12 cellular contexts compared by ENCODE assay signal in genomic region chr5:37272564-37272963, GRCh38. TPM values are rescaled to one million over a fixed set of nuclear protein-coding genes. Genes with fewer than 3 reads are reported as not detected.
DNase-seq lines count a peak whose midpoint lies in the region; ATAC-seq and TF ChIP-seq lines count a peak whose summit lies in the region.
"Had no signal": no experiment of that assay in that cellular context is flagged by ENCODE, and none has a peak within 500 bp of the region (broad histone marks: within the 10 kb centered on the region; RNA-seq: fewer than 3 reads in every experiment).

No MANE protein-coding gene starts in this region.

- H2AFZ ChIP-seq in H9 (ENCODE audit: low read length): no peak overlapping the region

- CTCF ChIA-PET in CD4-positive, alpha-beta T cell (lab: Charles Lee): no interaction called here

- no peak for ATAC-seq in stimulated activated effector memory CD8-positive, alpha-beta T cell treated with anti-CD3 and anti-CD28 coated beads, Interleukin-12 subunit alpha, Interleukin-12 subunit beta, amount 100 ng/mL, for 72 hours
- ATAC-seq in CD4-positive, alpha-beta T cell (ENCODE audit: poor library complexity): no peak
- ATAC-seq: activated CD8-positive, alpha-beta T cell treated with anti-CD3 and anti-CD28 coated beads for 36 hours had no signal

- H2BK120ac ChIP-seq in H9 (ENCODE audit: low read depth, low read length, poor library complexity, severe bottlenecking): no peak overlapping the region

- H3K23me2 ChIP-seq in H9 (ENCODE audit: insufficient read length, low read depth, low read length, poor library complexity, severe bottlenecking): no peaks in the 10 kb centered on the region

- no peak overlapping the region for H3K14ac ChIP-seq in H9 (ENCODE audit: insufficient read depth, low read length)

- H3K4me3 Mint-ChIP-seq in H9: no peak overlapping the region
- no peak overlapping the region for H3K4me3 Mint-ChIP-seq in stimulated activated effector memory CD8-positive, alpha-beta T cell treated with anti-CD3 and anti-CD28 coated beads, Interleukin-12 subunit alpha, Interleukin-12 subunit beta, amount 100 ng/mL, for 72 hours
- H3K4me3 Mint-ChIP-seq in CD4-positive, alpha-beta T cell: no peak overlapping the region
- H3K4me3 Mint-ChIP-seq: activated CD8-positive, alpha-beta T cell treated with anti-CD3 and anti-CD28 coated beads for 36 hours had no signal

- peaks cover 5% of the 10 kb centered on the region; the same call in 1 of the 2 replicates for H3K27me3 Mint-ChIP-seq in H9 (ENCODE audit: low read depth)
- no peaks in the 10 kb centered on the region for H3K27me3 Mint-ChIP-seq in CD4-positive, alpha-beta T cell
- H3K27me3 Mint-ChIP-seq: activated CD8-positive, alpha-beta T cell treated with anti-CD3 and anti-CD28 coated beads for 36 hours had no signal

- no peak overlapping the region for H2AK5ac ChIP-seq in H9 (ENCODE audit: insufficient read length, low read length)

- H3K56ac ChIP-seq in H9 (ENCODE audit: insufficient read length, low read depth, low read length): no peak overlapping the region

- no peak overlapping the region for H3K4me2 ChIP-seq in H9 (ENCODE audit: insufficient read depth, insufficient read length, low read length)

- peaks cover 21 to 31% of the 10 kb centered on the region in 2 experiments for H3K9me3 Mint-ChIP-seq in H9
- peaks cover 6% of the 10 kb centered on the region for H3K9me3 Mint-ChIP-seq in stimulated activated effector memory CD8-positive, alpha-beta T cell treated with anti-CD3 and anti-CD28 coated beads, Interleukin-12 subunit alpha, Interleukin-12 subunit beta, amount 100 ng/mL, for 72 hours
- peaks cover 6% of the 10 kb centered on the region for H3K9me3 Mint-ChIP-seq in CD4-positive, alpha-beta T cell

- H4K20me1 ChIP-seq in H9 (ENCODE audit: control insufficient read depth, insufficient read depth, insufficient read length): no peaks in the 10 kb centered on the region

- H4K91ac ChIP-seq in H9 (ENCODE audit: insufficient read length, low read depth, low read length): no peak overlapping the region

- H3K9ac ChIP-seq in H9 (ENCODE audit: extremely low read depth, insufficient read length, low read length): no peak overlapping the region

- no peaks in the 10 kb centered on the region for H3K9me3 ChIP-seq in H9 (ENCODE audit: control insufficient read depth, low read depth, low read length)
- no peaks in the 10 kb centered on the region for H3K9me3 ChIP-seq in thyroid gland
- no peaks in the 10 kb centered on the region for H3K9me3 ChIP-seq in CD4-positive, alpha-beta T cell (ENCODE audit: control insufficient read depth, low read length)

- H3K27ac ChIP-seq in H9 (ENCODE audit: insufficient read length, low read depth, low read length) (no peak overlapping the region), thyroid gland (peak overlapping the region; percentile 24 to 57 (median 54))
- no peak overlapping the region for H3K27ac ChIP-seq in CD4-positive, alpha-beta T cell (ENCODE audit: low read depth, low read length)

- WGBS in H9 (ENCODE audit: extremely low coverage, insufficient read length, low lambda C conversion rate): no CpG with 5 or more reads among the region's 1 CpG
- 58 to 61% methylated on average over 1 of the region's 1 CpG for WGBS in thyroid gland, 2 donors

- H3K4me1 Mint-ChIP-seq in H9: peaks cover 0 to 4% of the 10 kb centered on the region in 2 experiments; a peak in 1 of 4 replicates
- H3K4me1 Mint-ChIP-seq in stimulated activated effector memory CD8-positive, alpha-beta T cell treated with anti-CD3 and anti-CD28 coated beads, Interleukin-12 subunit alpha, Interleukin-12 subunit beta, amount 100 ng/mL, for 72 hours: no peaks in the 10 kb centered on the region
- H3K4me1 Mint-ChIP-seq in CD4-positive, alpha-beta T cell (ENCODE audit: low read depth): no peaks in the 10 kb centered on the region

- H2BK15ac ChIP-seq in H9 (ENCODE audit: low read depth, low read length): no peak overlapping the region

- H3K27me3 ChIP-seq in H9 (ENCODE audit: insufficient read depth, low read length) (no peaks in the 10 kb centered on the region), thyroid gland (no peaks in the 10 kb centered on the region)
- no peaks in the 10 kb centered on the region for H3K27me3 ChIP-seq in CD4-positive, alpha-beta T cell (ENCODE audit: control insufficient read depth, insufficient read depth, low read length)

- H2BK20ac ChIP-seq in H9 (ENCODE audit: low read depth, low read length, poor library complexity, severe bottlenecking): no peak overlapping the region

- H3K36me3 ChIP-seq in thyroid gland: no peaks in the 10 kb centered on the region

- DNase-seq in H9: no peak
- DNase-seq in SW 1271 (lab: John Stamatoyannopoulos, UW): peak; percentile 25 to 82
- peak; percentile 14 for DNase-seq in hepatic stellate cell (ENCODE audit: low spot score)
- DNase-seq in thyroid gland: peak; percentile 59 to 76
- DNase-seq in NCI-H1417 (lab: John Stamatoyannopoulos, UW): no peak
- DNase-seq in stimulated activated effector memory CD8-positive, alpha-beta T cell treated with anti-CD3 and anti-CD28 coated beads, Interleukin-12 subunit alpha, Interleukin-12 subunit beta, amount 100 ng/mL, for 72 hours (ENCODE audit: low spot score in 2 of 2): no peak
- DNase-seq in CD4-positive, alpha-beta T cell: no peak
- DNase-seq: activated CD8-positive, alpha-beta T cell treated with anti-CD3 and anti-CD28 coated beads for 36 hours; amniotic stem cell; GF-D8; NCI-H446; stimulated activated naive CD4-positive, alpha-beta T cell had no signal

- TF ChIP-seq POLR2A in thyroid gland (IDR thresholded peaks at IDR 0.05): no peak

- no peaks in the 10 kb centered on the region for H3K79me2 ChIP-seq in H9 (ENCODE audit: insufficient read depth, low read length)

- no peak overlapping the region for H3K4me3 ChIP-seq in thyroid gland (replicated peaks in 1 of 3)

- H3K4me1 ChIP-seq in H9 (ENCODE audit: insufficient read depth, low read length): no peaks in the 10 kb centered on the region
- peaks cover 0 to 5% of the 10 kb centered on the region in 2 donors for H3K4me1 ChIP-seq in thyroid gland

- no peak overlapping the region for H3T11ph ChIP-seq in H9 (ENCODE audit: low read length)

- intact Hi-C loops in thyroid gland (cut with DNase I): no loop called here
- intact Hi-C loops in CD4-positive, alpha-beta T cell (cut with DNase I, micrococcal nuclease): no loop called here

- no peak overlapping the region for H4K5ac ChIP-seq in H9 (ENCODE audit: insufficient read length, low read depth, low read length)

- H3K4ac ChIP-seq in H9 (ENCODE audit: low read depth, low read length): no peak overlapping the region

- no peak overlapping the region for H2BK5ac ChIP-seq in H9 (ENCODE audit: insufficient read length, low read length)

- peaks cover 2 to 6% (median 5%) of the 10 kb centered on the region in 3 experiments; a peak in 2 of 7 replicates for H3K36me3 Mint-ChIP-seq in H9 (ENCODE audit: insufficient read depth in 1 of 3, low read depth in 3 of 3)
- no peaks in the 10 kb centered on the region for H3K36me3 Mint-ChIP-seq in stimulated activated effector memory CD8-positive, alpha-beta T cell treated with anti-CD3 and anti-CD28 coated beads, Interleukin-12 subunit alpha, Interleukin-12 subunit beta, amount 100 ng/mL, for 72 hours
- no peaks in the 10 kb centered on the region for H3K36me3 Mint-ChIP-seq in CD4-positive, alpha-beta T cell (ENCODE audit: low read depth)

- no peaks in the 10 kb centered on the region for H3K79me1 ChIP-seq in H9 (ENCODE audit: insufficient read depth, low read depth, low read length, poor library complexity, severe bottlenecking)

- H3K18ac ChIP-seq in H9 (ENCODE audit: insufficient read length, low read depth, low read length): no peak overlapping the region

- H2BK12ac ChIP-seq in H9 (ENCODE audit: insufficient read length, low read depth, low read length): peak overlapping the region; percentile 71

- POLR2A ChIA-PET in CD4-positive, alpha-beta T cell (lab: Charles Lee): no interaction called here

- TF ChIP-seq CTCF in H9 (conservative IDR thresholded peaks at IDR 0.05) (no peak), thyroid gland (IDR thresholded peaks at IDR 0.05) (no peak)
- TF ChIP-seq CTCF in CD4-positive, alpha-beta T cell (IDR thresholded peaks at IDR 0.05): no peak

- H3K23ac ChIP-seq in H9 (ENCODE audit: insufficient read length, low read depth, low read length): no peak overlapping the region

- H4K8ac ChIP-seq in H9 (replicated peaks; ENCODE audit: insufficient read length, low read depth, low read length): no peak overlapping the region

- no peak overlapping the region for H3K27ac Mint-ChIP-seq in H9
- H3K27ac Mint-ChIP-seq in stimulated activated effector memory CD8-positive, alpha-beta T cell treated with anti-CD3 and anti-CD28 coated beads, Interleukin-12 subunit alpha, Interleukin-12 subunit beta, amount 100 ng/mL, for 72 hours: no peak overlapping the region
- no peak overlapping the region for H3K27ac Mint-ChIP-seq in CD4-positive, alpha-beta T cell
- H3K27ac Mint-ChIP-seq: activated CD8-positive, alpha-beta T cell treated with anti-CD3 and anti-CD28 coated beads for 36 hours had no signal

RNA-seq across cellular contexts. Expression of gene CPLANE1, which starts 23.4 kb away (rescaled TPM):
- total RNA-seq in H9 (2021) (6.8 and 11.6 TPM in 2 replicates), thyroid gland (10 to 100 TPM; 53.9 to 81.7 (median 62.9) TPM)
- 1 to 10 TPM; 4.9 to 5.7 TPM for total RNA-seq in CD4-positive, alpha-beta T cell

Comparison
In these comparisons a context has a peak if more than half of its experiments do, and no peak if none do; other contexts are left out.
1. DNase-seq: peak in SW 1271 (2 of 2), hepatic stellate cell (single experiment) and thyroid gland (2 of 2); none in H9 (single experiment), NCI-H1417 (0 of 3), stimulated activated effector memory CD8-positive, alpha-beta T cell treated with anti-CD3 and anti-CD28 coated beads, Interleukin-12 subunit alpha, Interleukin-12 subunit beta, amount 100 ng/mL, for 72 hours (0 of 2) and CD4-positive, alpha-beta T cell (0 of 10).
2. H3K27ac ChIP-seq: peak in thyroid gland (3 of 3); none in H9 (single experiment) and CD4-positive, alpha-beta T cell (single experiment).